In the genomic region with DNA sequence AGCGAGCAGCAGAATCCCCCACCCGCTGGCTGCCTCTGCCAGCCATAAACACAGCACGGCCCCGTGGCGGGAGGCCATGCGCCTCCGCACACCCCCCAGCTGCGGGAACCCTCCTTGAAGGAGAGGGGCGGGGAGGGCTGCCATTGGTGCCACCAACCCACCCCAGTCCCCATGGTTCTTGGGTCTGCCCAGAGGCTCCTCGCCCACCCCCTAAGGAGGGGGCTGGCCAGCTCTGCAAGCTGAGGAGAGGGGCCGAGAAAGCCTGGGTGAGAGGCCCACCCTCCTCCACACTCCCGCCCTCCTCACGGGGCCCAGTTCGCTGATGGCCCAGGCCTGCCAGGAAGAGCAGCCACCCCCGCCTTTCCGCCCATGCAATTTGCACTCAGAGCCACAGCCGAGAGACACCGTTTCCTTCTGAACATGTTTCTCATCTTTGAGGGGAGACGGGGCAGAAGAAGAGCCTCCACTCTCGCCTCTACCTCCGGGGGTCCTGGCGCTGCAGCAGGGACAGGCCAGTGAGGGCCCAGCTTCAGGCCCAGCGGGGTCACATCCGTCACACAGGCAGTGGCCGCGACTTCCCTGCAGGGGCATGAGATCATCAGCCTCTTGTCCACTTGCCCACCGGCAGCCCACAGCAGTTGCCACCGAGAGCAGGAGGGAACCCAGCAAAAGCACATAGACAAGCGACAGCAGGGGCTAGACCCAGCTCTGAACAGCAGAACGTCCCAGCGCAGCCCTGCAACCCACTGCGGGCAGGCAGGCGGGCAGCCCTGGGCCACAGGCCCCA, we compare ENCODE assay signal across 18 cellular contexts. TPM values are rescaled to one million over a fixed set of nuclear protein-coding genes. Genes with fewer than 3 reads are reported as not detected.
A peak's percentile ranks its signal among the peaks of the same experiment; 100 is the strongest.
DNase-seq lines count a peak whose midpoint lies in the region; ATAC-seq and TF ChIP-seq lines count a peak whose summit lies in the region.
"Had no signal": no experiment of that assay in that cellular context is flagged by ENCODE, and none has a peak within 500 bp of the region (broad histone marks: within the 10 kb centered on the region; RNA-seq: fewer than 3 reads in every experiment).

No MANE protein-coding gene starts in this region.

- H3K4me3 ChIP-seq in A673 (ENCODE audit: low read depth, low read length, poor library complexity, severe bottlenecking) (no peak overlapping the region), PC-9 (no peak overlapping the region), esophagus muscularis mucosa (no peak overlapping the region), mesodermal cell (ENCODE audit: extremely low read depth, insufficient read depth, low read length, poor library complexity, severe bottlenecking) (no peak overlapping the region)
- H3K4me3 ChIP-seq: pancreas, right lobe of liver, testis had no signal

- DNase-seq in A673 (ENCODE audit: low spot score) = peak; percentile 75
- no peak for DNase-seq in PC-9
- DNase-seq in esophagus muscularis mucosa (ENCODE audit: extremely low spot score) = no peak
- DNase-seq in dedifferentiated amniotic fluid mesenchymal stem cell (ENCODE audit: extremely low spot score) = no peak
- DNase-seq: activated CD4-positive, alpha-beta memory T cell treated with anti-CD3 and anti-CD28 coated beads, Interleukin-2, amount 10 ng/mL, durations not matched to agents 7 days and 5 days; activated gamma-delta T cell treated with Interleukin-2 at 50 U/mL for 16 hours; activated T-cell treated with anti-CD3 and anti-CD28 coated beads for 4 hours; NCI-H1694 treated with DMSO at 0.1 percent for 48 hours; NCI-H748 treated with DMSO at 0.1 percent for 48 hours; stimulated activated CD4-positive, alpha-beta T cell treated with anti-CD3 and anti-CD28 coated beads, Interleukin-15, amount 100 ng/mL, for 24 hours; testis had no signal

- TF ChIP-seq CTCF in A673 (conservative IDR thresholded peaks at IDR 0.05; ENCODE audit: low read depth, low read length) = no peak
- TF ChIP-seq CTCF in PC-9 (conservative IDR thresholded peaks at IDR 0.05) = no peak
- no peak for TF ChIP-seq CTCF in esophagus muscularis mucosa (IDR thresholded peaks at IDR 0.05)

- H3K27me3 ChIP-seq in A673 (replicated peaks; ENCODE audit: insufficient read depth, low read depth, low read length, poor library complexity) (no peaks in the 10 kb centered on the region), PC-9 (ENCODE audit: insufficient read depth, low read depth) (no peaks in the 10 kb centered on the region), esophagus muscularis mucosa (no peaks in the 10 kb centered on the region)
- H3K27me3 ChIP-seq: pancreas, right lobe of liver, testis had no signal

- no peaks in the 10 kb centered on the region for H3K9me3 ChIP-seq in A673 (ENCODE audit: low read depth, low read length, poor library complexity, severe bottlenecking)
- H3K9me3 ChIP-seq in PC-9 (ENCODE audit: insufficient read depth, low read depth) = no peaks in the 10 kb centered on the region
- H3K9me3 ChIP-seq in esophagus muscularis mucosa = no peaks in the 10 kb centered on the region
- H3K9me3 ChIP-seq in mesodermal cell (ENCODE audit: control insufficient read depth, low read length) = no peaks in the 10 kb centered on the region
- H3K9me3 ChIP-seq: pancreas, right lobe of liver, testis had no signal

- TF ChIP-seq EP300 in esophagus muscularis mucosa (IDR thresholded peaks at IDR 0.05) = no peak

- intact Hi-C loops in A673 (cut with micrococcal nuclease; ENCODE audit: unreplicated experiment) (loop anchor here (5.0 to 10.0 kb wide), 4 partner anchors 89 to 244 kb away; a partner anchor contains a TSS), PC-9 (cut with micrococcal nuclease; ENCODE audit: unreplicated experiment) (loop anchor here (1.0 kb wide), 1 partner anchor 40 kb away; no protein-coding TSS in a partner anchor), esophagus muscularis mucosa (cut with DNase I) (loop anchor here (5.0 kb wide), 2 partner anchors 49 to 244 kb away; a partner anchor contains a TSS)

- H3F3A ChIP-seq in PC-9 (ENCODE audit: insufficient read depth, low read depth) = peaks cover 9% of the 10 kb centered on the region; the same call in 1 of the 2 replicates

- H4K20me1 ChIP-seq in PC-9 (ENCODE audit: insufficient read depth) = peaks cover 5% of the 10 kb centered on the region; the same call in 1 of the 2 replicates

- peaks cover 28% of the 10 kb centered on the region for H3K4me1 ChIP-seq in A673 (ENCODE audit: insufficient read depth, low read length, poor library complexity, severe bottlenecking)
- peaks cover 21% of the 10 kb centered on the region for H3K4me1 ChIP-seq in PC-9 (replicated peaks; ENCODE audit: insufficient read depth)
- H3K4me1 ChIP-seq in esophagus muscularis mucosa = peaks cover 0 to 15% (median 11%) of the 10 kb centered on the region in 4 donors
- peaks cover 5% of the 10 kb centered on the region for H3K4me1 ChIP-seq in mesodermal cell (ENCODE audit: control insufficient read depth, insufficient read depth, low read length, poor library complexity, severe bottlenecking)
- H3K4me1 ChIP-seq: pancreas, right lobe of liver, testis had no signal

- TF ChIP-seq POLR2A in esophagus muscularis mucosa (IDR thresholded peaks at IDR 0.05; ENCODE audit: low read depth) = no peak

- BruUV-seq in A673 (replicated peaks; lab: Mats Ljungman, UMichigan) = TSS peak; percentile 91
- TSS peak; percentile 21 for BruUV-seq in PC-9 (replicated peaks; lab: Mats Ljungman, UMichigan)

- ATAC-seq in HG03095 (IDR thresholded peaks at IDR 0.05; ENCODE audit: unreplicated experiment) (no peak), GM19324 (IDR thresholded peaks at IDR 0.05; ENCODE audit: low FRiP score, unreplicated experiment) (no peak), GM18502 (IDR thresholded peaks at IDR 0.05; ENCODE audit: poor library complexity, unreplicated experiment) (no peak)

- no peak overlapping the region for H2AFZ ChIP-seq in PC-9

- no peaks in the 10 kb centered on the region for H3K9me2 ChIP-seq in PC-9 (ENCODE audit: insufficient read depth)

- H3K27ac ChIP-seq in A673 (ENCODE audit: low read depth, low read length, poor library complexity, severe bottlenecking) = peak overlapping the region; percentile 78
- H3K27ac ChIP-seq in PC-9 = no peak overlapping the region
- peak overlapping the region; percentile 7 to 55 (median 38) for H3K27ac ChIP-seq in esophagus muscularis mucosa (replicated peaks in 1 of 4)
- peak overlapping the region; percentile 41 for H3K27ac ChIP-seq in mesodermal cell (ENCODE audit: low read depth, low read length, severe bottlenecking)
- H3K27ac ChIP-seq: right lobe of liver, testis had no signal

- no peaks in the 10 kb centered on the region for H3K79me2 ChIP-seq in PC-9 (ENCODE audit: low read depth)

- POLR2A ChIA-PET in A673 (lab: Charles Lee; ENCODE audit: low non-redundant PET) (no interaction called here), PC-9 (lab: Charles Lee; ENCODE audit: unreplicated experiment) (no interaction called here)

- CTCF ChIA-PET in A673 (lab: Charles Lee) (no interaction called here), PC-9 (lab: Charles Lee) (interaction anchor here (0.7 to 0.9 kb wide), 2 partner anchors 105 to 235 kb away, joined by 3 read pairs; no protein-coding TSS in a partner anchor)

- H3K36me3 ChIP-seq in A673 (ENCODE audit: insufficient read depth, low read length, poor library complexity, severe bottlenecking) = peaks cover 83% of the 10 kb centered on the region
- no peaks in the 10 kb centered on the region for H3K36me3 ChIP-seq in PC-9 (ENCODE audit: low read depth)
- H3K36me3 ChIP-seq in esophagus muscularis mucosa = peaks cover under 1 to 93% (median 85%) of the 10 kb centered on the region in 4 donors
- peaks cover 71% of the 10 kb centered on the region for H3K36me3 ChIP-seq in mesodermal cell (ENCODE audit: control insufficient read depth, insufficient read depth, low read length)

- WGBS in esophagus muscularis mucosa = 76% methylated on average over 30 of the region's 33 CpGs
- WGBS in mesodermal cell (ENCODE audit: insufficient coverage in 2 of 2), 2 experiments = 88 to 90% methylated on average over 23 to 29 of the region's 33 CpGs

- H3K4me2 ChIP-seq in PC-9 = no peak overlapping the region

RNA-seq across cellular contexts. Expression of a gene that starts 23.0 kb away (rescaled TPM):
- total RNA-seq in A673 (2021) (55.7 and 58.5 TPM in 2 replicates), PC-9 (2021) (25.9 and 27.7 TPM in 2 replicates), esophagus muscularis mucosa (10 to 100 TPM; 10.4 to 16.9 (median 15.3) TPM)
- 25.0 TPM for polyA plus RNA-seq in mesodermal cell (2013, experiment 1 of 2)
- polyA plus RNA-seq in mesodermal cell (2013, experiment 2 of 2) = 17.6 TPM

RNA-seq across cellular contexts. Expression of a gene that starts 43.8 kb away (rescaled TPM):
- total RNA-seq in A673 (2021) (198 and 201 TPM in 2 replicates), PC-9 (2021) (52.5 and 65.5 TPM in 2 replicates), esophagus muscularis mucosa (10 to 100 TPM; 28.2 to 76.8 (median 46.6) TPM)
- 28.1 TPM for polyA plus RNA-seq in mesodermal cell (2013, experiment 1 of 2)
- polyA plus RNA-seq in mesodermal cell (2013, experiment 2 of 2) = 20.3 TPM
- total RNA-seq: activated CD4-positive, alpha-beta memory T cell treated with anti-CD3 and anti-CD28 coated beads, Interleukin-2, amount 10 ng/mL, durations not matched to agents 7 days and 5 days; T-helper 2 cell treated with Interferon-gamma antibody and Interleukin-4, amounts not matched to agents 100 ng/mL and 5 ng/mL, for 36 hours had no signal
